Comparison of ENCODE assay signal across 1 cellular context in the genomic region with DNA sequence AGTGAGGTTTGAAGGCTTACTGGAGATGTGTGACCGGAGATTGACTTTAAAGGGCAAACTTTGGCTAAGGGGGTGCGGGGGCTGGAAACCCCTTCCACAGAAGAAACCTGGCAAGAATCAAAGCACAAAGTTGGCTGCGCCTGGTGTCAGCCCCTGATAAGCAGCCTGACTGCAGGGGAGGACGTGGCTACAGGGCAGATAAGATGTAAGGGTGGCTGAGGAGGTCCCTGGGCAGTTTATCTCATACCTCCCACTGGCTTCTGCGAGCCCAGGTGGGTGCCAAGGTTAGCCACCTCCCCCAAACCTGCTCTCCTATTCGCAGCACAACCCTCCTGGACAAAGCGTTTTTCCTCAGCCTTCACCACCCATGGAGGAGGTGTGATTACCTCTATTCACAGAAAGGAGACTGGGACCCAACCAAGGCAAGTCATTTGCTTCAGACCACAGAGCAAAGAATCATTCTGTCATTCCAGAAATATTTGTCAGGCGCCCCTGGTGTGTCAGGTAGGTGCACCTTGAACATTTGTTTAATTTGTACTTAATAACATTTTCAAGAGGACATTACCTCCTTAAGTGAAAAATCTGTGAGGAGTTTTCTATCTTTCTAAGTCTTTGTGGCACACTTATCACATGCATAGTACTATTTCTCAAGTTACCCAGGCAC.
TF ChIP-seq lines count a peak whose summit lies in the region.

No MANE protein-coding gene starts in this region.

TF ChIP-seq in K562, 482 proteins besides CTCF, POLR2A, EP300 and RAD21 (continued from another document and continues in another):
- TF ChIP-seq, protein P1, sequence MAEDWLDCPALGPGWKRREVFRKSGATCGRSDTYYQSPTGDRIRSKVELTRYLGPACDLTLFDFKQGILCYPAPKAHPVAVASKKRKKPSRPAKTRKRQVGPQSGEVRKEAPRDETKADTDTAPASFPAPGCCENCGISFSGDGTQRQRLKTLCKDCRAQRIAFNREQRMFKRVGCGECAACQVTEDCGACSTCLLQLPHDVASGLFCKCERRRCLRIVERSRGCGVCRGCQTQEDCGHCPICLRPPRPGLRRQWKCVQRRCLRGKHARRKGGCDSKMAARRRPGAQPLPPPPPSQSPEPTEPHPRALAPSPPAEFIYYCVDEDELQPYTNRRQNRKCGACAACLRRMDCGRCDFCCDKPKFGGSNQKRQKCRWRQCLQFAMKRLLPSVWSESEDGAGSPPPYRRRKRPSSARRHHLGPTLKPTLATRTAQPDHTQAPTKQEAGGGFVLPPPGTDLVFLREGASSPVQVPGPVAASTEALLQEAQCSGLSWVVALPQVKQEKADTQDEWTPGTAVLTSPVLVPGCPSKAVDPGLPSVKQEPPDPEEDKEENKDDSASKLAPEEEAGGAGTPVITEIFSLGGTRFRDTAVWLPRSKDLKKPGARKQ (CRISPR knock-in tag; IDR thresholded peaks at IDR 0.05): no peak
- peak; percentile 81; the same call in 1 of the 2 replicates for TF ChIP-seq ZKSCAN8 (CRISPR knock-in tag; IDR thresholded peaks at IDR 0.05)
- no peak for TF ChIP-seq CHD1 (IDR thresholded peaks at IDR 0.05; ENCODE audit: low read length)
- no peak for TF ChIP-seq MAFF (IDR thresholded peaks at IDR 0.05; ENCODE audit: low read length)
- no peak for TF ChIP-seq POLR3G (IDR thresholded peaks at IDR 0.05; ENCODE audit: extremely low read depth, insufficient read length, insufficient replicate concordance)
- TF ChIP-seq SRSF9 (IDR thresholded peaks at IDR 0.05; ENCODE audit: borderline replicate concordance, low read depth, low read length): no peak
- TF ChIP-seq NUFIP1 (IDR thresholded peaks at IDR 0.05; ENCODE audit: partially characterized antibody): peak; percentile 82
- TF ChIP-seq ZNF668 (CRISPR knock-in tag; IDR thresholded peaks at IDR 0.05): no peak
- TF ChIP-seq GTF2F1 (IDR thresholded peaks at IDR 0.05; ENCODE audit: low read depth, low read length): no peak
- no peak for TF ChIP-seq ZNF507 (tag; conservative IDR thresholded peaks at IDR 0.05)
- TF ChIP-seq LEF1 (IDR thresholded peaks at IDR 0.05): peak; percentile 89
- TF ChIP-seq CSDE1 (IDR thresholded peaks at IDR 0.05): no peak
- TF ChIP-seq POU5F1 (IDR thresholded peaks at IDR 0.05; ENCODE audit: borderline replicate concordance, low read depth, low read length, partially characterized antibody): no peak
- TF ChIP-seq KLF13 (tag; IDR thresholded peaks at IDR 0.05; ENCODE audit: borderline replicate concordance, low read depth): peak; percentile 45
- TF ChIP-seq KAT2B (IDR thresholded peaks at IDR 0.05; ENCODE audit: low read depth, low read length): no peak
- 0 out of 2 replicates have a peak, but pooled peaks have one; percentile 11 for TF ChIP-seq GABPA (tag; conservative IDR thresholded peaks at IDR 0.05; ENCODE audit: low read depth)
- TF ChIP-seq, protein P2, sequence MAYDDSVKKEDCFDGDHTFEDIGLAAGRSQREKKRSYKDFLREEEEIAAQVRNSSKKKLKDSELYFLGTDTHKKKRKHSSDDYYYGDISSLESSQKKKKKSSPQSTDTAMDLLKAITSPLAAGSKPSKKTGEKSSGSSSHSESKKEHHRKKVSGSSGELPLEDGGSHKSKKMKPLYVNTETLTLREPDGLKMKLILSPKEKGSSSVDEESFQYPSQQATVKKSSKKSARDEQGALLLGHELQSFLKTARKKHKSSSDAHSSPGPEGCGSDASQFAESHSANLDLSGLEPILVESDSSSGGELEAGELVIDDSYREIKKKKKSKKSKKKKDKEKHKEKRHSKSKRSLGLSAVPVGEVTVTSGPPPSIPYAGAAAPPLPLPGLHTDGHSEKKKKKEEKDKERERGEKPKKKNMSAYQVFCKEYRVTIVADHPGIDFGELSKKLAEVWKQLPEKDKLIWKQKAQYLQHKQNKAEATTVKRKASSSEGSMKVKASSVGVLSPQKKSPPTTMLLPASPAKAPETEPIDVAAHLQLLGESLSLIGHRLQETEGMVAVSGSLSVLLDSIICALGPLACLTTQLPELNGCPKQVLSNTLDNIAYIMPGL (CRISPR knock-in tag; IDR thresholded peaks at IDR 0.05): no peak
- TF ChIP-seq ARHGAP35 (IDR thresholded peaks at IDR 0.05; ENCODE audit: partially characterized antibody): no peak
- no peak for TF ChIP-seq SIX5 (IDR thresholded peaks at IDR 0.05; ENCODE audit: borderline replicate concordance in 1 of 2, insufficient read depth in 1 of 2, low read depth in 1 of 2, low read length in 2 of 2)
- TF ChIP-seq BDP1 (IDR thresholded peaks at IDR 0.05; ENCODE audit: insufficient read depth, insufficient read length): no peak
- peak; percentile 50 for TF ChIP-seq BRD9 (IDR thresholded peaks at IDR 0.05; ENCODE audit: low read depth, partially characterized antibody)
- peak; percentile 54 for TF ChIP-seq DACH1 (IDR thresholded peaks at IDR 0.05; ENCODE audit: partially characterized antibody)
- TF ChIP-seq, protein P3, sequence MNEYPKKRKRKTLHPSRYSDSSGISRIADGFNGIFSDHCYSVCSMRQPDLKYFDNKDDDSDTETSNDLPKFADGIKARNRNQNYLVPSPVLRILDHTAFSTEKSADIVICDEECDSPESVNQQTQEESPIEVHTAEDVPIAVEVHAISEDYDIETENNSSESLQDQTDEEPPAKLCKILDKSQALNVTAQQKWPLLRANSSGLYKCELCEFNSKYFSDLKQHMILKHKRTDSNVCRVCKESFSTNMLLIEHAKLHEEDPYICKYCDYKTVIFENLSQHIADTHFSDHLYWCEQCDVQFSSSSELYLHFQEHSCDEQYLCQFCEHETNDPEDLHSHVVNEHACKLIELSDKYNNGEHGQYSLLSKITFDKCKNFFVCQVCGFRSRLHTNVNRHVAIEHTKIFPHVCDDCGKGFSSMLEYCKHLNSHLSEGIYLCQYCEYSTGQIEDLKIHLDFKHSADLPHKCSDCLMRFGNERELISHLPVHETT (CRISPR knock-in tag; conservative IDR thresholded peaks at IDR 0.05 in 1 of 2, IDR thresholded peaks at IDR 0.05 in 1 of 2): peak in 1 of 2 experiments; percentile 90; a peak in 2 of 4 replicates
- TF ChIP-seq ZNF23 (CRISPR knock-in tag; IDR thresholded peaks at IDR 0.05): 0 out of 2 replicates have a peak, but pooled peaks have one; percentile 63
- no peak for TF ChIP-seq SRSF3 (IDR thresholded peaks at IDR 0.05; ENCODE audit: insufficient read depth, low read length)
- no peak for TF ChIP-seq XRCC4 (IDR thresholded peaks at IDR 0.05; ENCODE audit: extremely low read depth, insufficient read depth, insufficient read length)
- TF ChIP-seq, protein P4, sequence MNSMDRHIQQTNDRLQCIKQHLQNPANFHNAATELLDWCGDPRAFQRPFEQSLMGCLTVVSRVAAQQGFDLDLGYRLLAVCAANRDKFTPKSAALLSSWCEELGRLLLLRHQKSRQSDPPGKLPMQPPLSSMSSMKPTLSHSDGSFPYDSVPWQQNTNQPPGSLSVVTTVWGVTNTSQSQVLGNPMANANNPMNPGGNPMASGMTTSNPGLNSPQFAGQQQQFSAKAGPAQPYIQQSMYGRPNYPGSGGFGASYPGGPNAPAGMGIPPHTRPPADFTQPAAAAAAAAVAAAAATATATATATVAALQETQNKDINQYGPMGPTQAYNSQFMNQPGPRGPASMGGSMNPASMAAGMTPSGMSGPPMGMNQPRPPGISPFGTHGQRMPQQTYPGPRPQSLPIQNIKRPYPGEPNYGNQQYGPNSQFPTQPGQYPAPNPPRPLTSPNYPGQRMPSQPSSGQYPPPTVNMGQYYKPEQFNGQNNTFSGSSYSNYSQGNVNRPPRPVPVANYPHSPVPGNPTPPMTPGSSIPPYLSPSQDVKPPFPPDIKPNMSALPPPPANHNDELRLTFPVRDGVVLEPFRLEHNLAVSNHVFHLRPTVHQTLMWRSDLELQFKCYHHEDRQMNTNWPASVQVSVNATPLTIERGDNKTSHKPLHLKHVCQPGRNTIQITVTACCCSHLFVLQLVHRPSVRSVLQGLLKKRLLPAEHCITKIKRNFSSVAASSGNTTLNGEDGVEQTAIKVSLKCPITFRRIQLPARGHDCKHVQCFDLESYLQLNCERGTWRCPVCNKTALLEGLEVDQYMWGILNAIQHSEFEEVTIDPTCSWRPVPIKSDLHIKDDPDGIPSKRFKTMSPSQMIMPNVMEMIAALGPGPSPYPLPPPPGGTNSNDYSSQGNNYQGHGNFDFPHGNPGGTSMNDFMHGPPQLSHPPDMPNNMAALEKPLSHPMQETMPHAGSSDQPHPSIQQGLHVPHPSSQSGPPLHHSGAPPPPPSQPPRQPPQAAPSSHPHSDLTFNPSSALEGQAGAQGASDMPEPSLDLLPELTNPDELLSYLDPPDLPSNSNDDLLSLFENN (IDR thresholded peaks at IDR 0.05; ENCODE audit: low read depth in 2 of 2, low read length in 2 of 2): peak in 1 of 2 experiments; percentile 99; a peak in 2 of 4 replicates
- TF ChIP-seq, protein P5, sequence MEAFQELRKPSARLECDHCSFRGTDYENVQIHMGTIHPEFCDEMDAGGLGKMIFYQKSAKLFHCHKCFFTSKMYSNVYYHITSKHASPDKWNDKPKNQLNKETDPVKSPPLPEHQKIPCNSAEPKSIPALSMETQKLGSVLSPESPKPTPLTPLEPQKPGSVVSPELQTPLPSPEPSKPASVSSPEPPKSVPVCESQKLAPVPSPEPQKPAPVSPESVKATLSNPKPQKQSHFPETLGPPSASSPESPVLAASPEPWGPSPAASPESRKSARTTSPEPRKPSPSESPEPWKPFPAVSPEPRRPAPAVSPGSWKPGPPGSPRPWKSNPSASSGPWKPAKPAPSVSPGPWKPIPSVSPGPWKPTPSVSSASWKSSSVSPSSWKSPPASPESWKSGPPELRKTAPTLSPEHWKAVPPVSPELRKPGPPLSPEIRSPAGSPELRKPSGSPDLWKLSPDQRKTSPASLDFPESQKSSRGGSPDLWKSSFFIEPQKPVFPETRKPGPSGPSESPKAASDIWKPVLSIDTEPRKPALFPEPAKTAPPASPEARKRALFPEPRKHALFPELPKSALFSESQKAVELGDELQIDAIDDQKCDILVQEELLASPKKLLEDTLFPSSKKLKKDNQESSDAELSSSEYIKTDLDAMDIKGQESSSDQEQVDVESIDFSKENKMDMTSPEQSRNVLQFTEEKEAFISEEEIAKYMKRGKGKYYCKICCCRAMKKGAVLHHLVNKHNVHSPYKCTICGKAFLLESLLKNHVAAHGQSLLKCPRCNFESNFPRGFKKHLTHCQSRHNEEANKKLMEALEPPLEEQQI (IDR thresholded peaks at IDR 0.05): peak; percentile 95
- TF ChIP-seq ESRRA (IDR thresholded peaks at IDR 0.05; ENCODE audit: borderline replicate concordance, low read depth): peak; percentile 77
- no peak for TF ChIP-seq RBM25 (IDR thresholded peaks at IDR 0.05; ENCODE audit: low read depth, low read length, severe bottlenecking)
- no peak; the same call in 1 of the 2 replicates for TF ChIP-seq FOXJ2 (tag; IDR thresholded peaks at IDR 0.05)
- TF ChIP-seq ZNF699 (CRISPR knock-in tag; IDR thresholded peaks at IDR 0.05; ENCODE audit: insufficient replicate concordance): no peak
- peak; percentile 86 for TF ChIP-seq CREB1 (IDR thresholded peaks at IDR 0.05)
- no peak for TF ChIP-seq CREB1 (CRISPR knock-in tag; IDR thresholded peaks at IDR 0.05)
- peak; percentile 97 for TF ChIP-seq SMAD1 (IDR thresholded peaks at IDR 0.05; ENCODE audit: low read depth, low read length, partially characterized antibody)
- TF ChIP-seq PTTG1 (tag; IDR thresholded peaks at IDR 0.05; ENCODE audit: low read depth): 0 out of 2 replicates have a peak, but pooled peaks have one; percentile 51
- TF ChIP-seq HSF4 (CRISPR knock-in tag; IDR thresholded peaks at IDR 0.05; ENCODE audit: borderline replicate concordance): no peak
- TF ChIP-seq, protein P6, sequence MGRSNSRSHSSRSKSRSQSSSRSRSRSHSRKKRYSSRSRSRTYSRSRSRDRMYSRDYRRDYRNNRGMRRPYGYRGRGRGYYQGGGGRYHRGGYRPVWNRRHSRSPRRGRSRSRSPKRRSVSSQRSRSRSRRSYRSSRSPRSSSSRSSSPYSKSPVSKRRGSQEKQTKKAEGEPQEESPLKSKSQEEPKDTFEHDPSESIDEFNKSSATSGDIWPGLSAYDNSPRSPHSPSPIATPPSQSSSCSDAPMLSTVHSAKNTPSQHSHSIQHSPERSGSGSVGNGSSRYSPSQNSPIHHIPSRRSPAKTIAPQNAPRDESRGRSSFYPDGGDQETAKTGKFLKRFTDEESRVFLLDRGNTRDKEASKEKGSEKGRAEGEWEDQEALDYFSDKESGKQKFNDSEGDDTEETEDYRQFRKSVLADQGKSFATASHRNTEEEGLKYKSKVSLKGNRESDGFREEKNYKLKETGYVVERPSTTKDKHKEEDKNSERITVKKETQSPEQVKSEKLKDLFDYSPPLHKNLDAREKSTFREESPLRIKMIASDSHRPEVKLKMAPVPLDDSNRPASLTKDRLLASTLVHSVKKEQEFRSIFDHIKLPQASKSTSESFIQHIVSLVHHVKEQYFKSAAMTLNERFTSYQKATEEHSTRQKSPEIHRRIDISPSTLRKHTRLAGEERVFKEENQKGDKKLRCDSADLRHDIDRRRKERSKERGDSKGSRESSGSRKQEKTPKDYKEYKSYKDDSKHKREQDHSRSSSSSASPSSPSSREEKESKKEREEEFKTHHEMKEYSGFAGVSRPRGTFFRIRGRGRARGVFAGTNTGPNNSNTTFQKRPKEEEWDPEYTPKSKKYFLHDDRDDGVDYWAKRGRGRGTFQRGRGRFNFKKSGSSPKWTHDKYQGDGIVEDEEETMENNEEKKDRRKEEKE (IDR thresholded peaks at IDR 0.05; ENCODE audit: borderline replicate concordance in 1 of 2, control insufficient read depth in 1 of 2, low read depth in 2 of 2, low read length in 1 of 2): no peak
- TF ChIP-seq ZSCAN32 (CRISPR knock-in tag; IDR thresholded peaks at IDR 0.05): no peak
- peak; percentile 83 for TF ChIP-seq HIVEP1 (CRISPR knock-in tag; IDR thresholded peaks at IDR 0.05)
- TF ChIP-seq NFE2L1 (tag; IDR thresholded peaks at IDR 0.05; ENCODE audit: borderline replicate concordance, low read depth): no peak
- TF ChIP-seq YY1 (IDR thresholded peaks at IDR 0.05; ENCODE audit: borderline replicate concordance in 1 of 3, control insufficient read depth in 1 of 3, extremely low read depth in 1 of 3, insufficient read depth in 3 of 3, insufficient read length in 1 of 3, insufficient replicate concordance in 2 of 3, low read depth in 1 of 3, low read length in 2 of 3): no peak
- no peak; the same call in 1 of the 2 replicates for TF ChIP-seq NFIX (CRISPR knock-in tag; IDR thresholded peaks at IDR 0.05; ENCODE audit: low read depth)
- TF ChIP-seq ETV6 (IDR thresholded peaks at IDR 0.05; ENCODE audit: borderline replicate concordance in 1 of 2, low read depth in 2 of 2, low read length in 1 of 2): peak in 1 of 2 experiments; percentile 83; a peak in 2 of 4 replicates
- TF ChIP-seq ETV6 (CRISPR knock-in tag; IDR thresholded peaks at IDR 0.05; ENCODE audit: borderline replicate concordance): no peak
- no peak for TF ChIP-seq HOXB6 (CRISPR knock-in tag; IDR thresholded peaks at IDR 0.05; ENCODE audit: borderline replicate concordance)
- TF ChIP-seq SAP30 (IDR thresholded peaks at IDR 0.05; ENCODE audit: borderline replicate concordance, insufficient read depth, low read depth, low read length, poor library complexity, severe bottlenecking): no peak
- TF ChIP-seq, protein P7, sequence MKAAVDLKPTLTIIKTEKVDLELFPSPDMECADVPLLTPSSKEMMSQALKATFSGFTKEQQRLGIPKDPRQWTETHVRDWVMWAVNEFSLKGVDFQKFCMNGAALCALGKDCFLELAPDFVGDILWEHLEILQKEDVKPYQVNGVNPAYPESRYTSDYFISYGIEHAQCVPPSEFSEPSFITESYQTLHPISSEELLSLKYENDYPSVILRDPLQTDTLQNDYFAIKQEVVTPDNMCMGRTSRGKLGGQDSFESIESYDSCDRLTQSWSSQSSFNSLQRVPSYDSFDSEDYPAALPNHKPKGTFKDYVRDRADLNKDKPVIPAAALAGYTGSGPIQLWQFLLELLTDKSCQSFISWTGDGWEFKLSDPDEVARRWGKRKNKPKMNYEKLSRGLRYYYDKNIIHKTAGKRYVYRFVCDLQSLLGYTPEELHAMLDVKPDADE (conservative IDR thresholded peaks at IDR 0.05; ENCODE audit: control insufficient read depth, low read depth, low read length): peak; percentile 94
- peak; percentile 98 for TF ChIP-seq ZEB2 (IDR thresholded peaks at IDR 0.05)
- TF ChIP-seq SAFB2 (IDR thresholded peaks at IDR 0.05; ENCODE audit: borderline replicate concordance, low read depth, low read length, severe bottlenecking): no peak
